Comparison of ENCODE assay signal across 17 cellular contexts in genomic region chr4:72209600-72209999, GRCh38.
A peak's percentile ranks its signal among the peaks of the same experiment; 100 is the strongest.
DNase-seq lines count a peak whose midpoint lies in the region; ATAC-seq and TF ChIP-seq lines count a peak whose summit lies in the region.
"Had no signal": no experiment of that assay in that cellular context is flagged by ENCODE, and none has a peak within 500 bp of the region (broad histone marks: within the 10 kb centered on the region; RNA-seq: fewer than 3 reads in every experiment).

No MANE protein-coding gene starts in this region.

- peak; percentile 92 for DNase-seq in kidney tubule cell (ENCODE audit: low spot score)
- no peak for DNase-seq in NCI-H748 treated with DMSO at 0.1 percent for 48 hours (lab: John Stamatoyannopoulos, UW)
- DNase-seq in HuH-7 (ENCODE audit: low spot score) = no peak
- no peak for DNase-seq in WERI-Rb-1
- DNase-seq: KG1; left ventricle myocardium inferior; NCI-H146; NCI-H526; Right ventricle myocardium superior; stimulated activated naive CD4-positive, alpha-beta T cell treated with Interleukin-2 at 50 U/mL for 16 hours had no signal

- no peaks in the 10 kb centered on the region for H3K36me3 ChIP-seq in WERI-Rb-1
- H3K36me3 ChIP-seq: cardiac muscle cell, left ventricle myocardium inferior had no signal

- no peak overlapping the region for H3K4me3 ChIP-seq in WERI-Rb-1 (ENCODE audit: low read depth, low read length)
- H3K4me3 ChIP-seq: cardiac muscle cell, left ventricle myocardium inferior had no signal

- TF ChIP-seq RAD21 in Ishikawa (IDR thresholded peaks at IDR 0.05; ENCODE audit: low read depth) = no peak

- ATAC-seq in GM18519 (IDR thresholded peaks at IDR 0.05; ENCODE audit: low FRiP score, unreplicated experiment) (peak; percentile 33), HG02610 (IDR thresholded peaks at IDR 0.05; ENCODE audit: unreplicated experiment) (peak; percentile 84), GM21423 (IDR thresholded peaks at IDR 0.05; ENCODE audit: unreplicated experiment) (no peak)
- ATAC-seq: natural killer cell treated with Interleukin-12 subunit alpha and Interleukin-12 subunit beta and Interleukin-15 and Interleukin-18, amount 100 ng/mL, for 72 hours; sciatic nerve had no signal

- no peak for TF ChIP-seq CTCF in WERI-Rb-1 (IDR thresholded peaks at IDR 0.05; ENCODE audit: low read depth, low read length)

- peak; percentile 76; the same call in 1 of the 2 replicates for TF ChIP-seq EP300 in Ishikawa (IDR thresholded peaks at IDR 0.05; ENCODE audit: borderline replicate concordance)

- H3K27me3 ChIP-seq in WERI-Rb-1 (ENCODE audit: insufficient read depth, low read depth, severe bottlenecking) = no peaks in the 10 kb centered on the region
- H3K27me3 ChIP-seq: cardiac muscle cell had no signal

- no peaks in the 10 kb centered on the region for H3K9me3 ChIP-seq in WERI-Rb-1 (ENCODE audit: severe bottlenecking)
- H3K9me3 ChIP-seq: left ventricle myocardium inferior had no signal

- no peak overlapping the region for H3K27ac ChIP-seq in WERI-Rb-1
- H3K27ac ChIP-seq: cardiac muscle cell, left ventricle myocardium inferior had no signal

TF ChIP-seq in Ishikawa, 13 proteins besides CTCF, POLR2A, EP300 and RAD21:
- TF ChIP-seq, protein P1, sequence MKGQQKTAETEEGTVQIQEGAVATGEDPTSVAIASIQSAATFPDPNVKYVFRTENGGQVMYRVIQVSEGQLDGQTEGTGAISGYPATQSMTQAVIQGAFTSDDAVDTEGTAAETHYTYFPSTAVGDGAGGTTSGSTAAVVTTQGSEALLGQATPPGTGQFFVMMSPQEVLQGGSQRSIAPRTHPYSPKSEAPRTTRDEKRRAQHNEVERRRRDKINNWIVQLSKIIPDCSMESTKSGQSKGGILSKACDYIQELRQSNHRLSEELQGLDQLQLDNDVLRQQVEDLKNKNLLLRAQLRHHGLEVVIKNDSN (IDR thresholded peaks at IDR 0.05) = no peak
- TF ChIP-seq TCF12 (IDR thresholded peaks at IDR 0.05; ENCODE audit: low read depth) = peak; percentile 53; the same call in 1 of the 2 replicates
- TF ChIP-seq NFIC (IDR thresholded peaks at IDR 0.05) = peak; percentile 39
- no peak for TF ChIP-seq EGR1 (IDR thresholded peaks at IDR 0.05)
- TF ChIP-seq, protein P2, sequence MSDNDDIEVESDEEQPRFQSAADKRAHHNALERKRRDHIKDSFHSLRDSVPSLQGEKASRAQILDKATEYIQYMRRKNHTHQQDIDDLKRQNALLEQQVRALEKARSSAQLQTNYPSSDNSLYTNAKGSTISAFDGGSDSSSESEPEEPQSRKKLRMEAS (IDR thresholded peaks at IDR 0.05) = no peak
- no peak for TF ChIP-seq FOXM1 (IDR thresholded peaks at IDR 0.05; ENCODE audit: borderline replicate concordance, low read depth)
- peak; percentile 63 for TF ChIP-seq TEAD4 (IDR thresholded peaks at IDR 0.05)
TF ChIP-seq in Ishikawa: peak in this region for 3.
